In the genomic region with DNA sequence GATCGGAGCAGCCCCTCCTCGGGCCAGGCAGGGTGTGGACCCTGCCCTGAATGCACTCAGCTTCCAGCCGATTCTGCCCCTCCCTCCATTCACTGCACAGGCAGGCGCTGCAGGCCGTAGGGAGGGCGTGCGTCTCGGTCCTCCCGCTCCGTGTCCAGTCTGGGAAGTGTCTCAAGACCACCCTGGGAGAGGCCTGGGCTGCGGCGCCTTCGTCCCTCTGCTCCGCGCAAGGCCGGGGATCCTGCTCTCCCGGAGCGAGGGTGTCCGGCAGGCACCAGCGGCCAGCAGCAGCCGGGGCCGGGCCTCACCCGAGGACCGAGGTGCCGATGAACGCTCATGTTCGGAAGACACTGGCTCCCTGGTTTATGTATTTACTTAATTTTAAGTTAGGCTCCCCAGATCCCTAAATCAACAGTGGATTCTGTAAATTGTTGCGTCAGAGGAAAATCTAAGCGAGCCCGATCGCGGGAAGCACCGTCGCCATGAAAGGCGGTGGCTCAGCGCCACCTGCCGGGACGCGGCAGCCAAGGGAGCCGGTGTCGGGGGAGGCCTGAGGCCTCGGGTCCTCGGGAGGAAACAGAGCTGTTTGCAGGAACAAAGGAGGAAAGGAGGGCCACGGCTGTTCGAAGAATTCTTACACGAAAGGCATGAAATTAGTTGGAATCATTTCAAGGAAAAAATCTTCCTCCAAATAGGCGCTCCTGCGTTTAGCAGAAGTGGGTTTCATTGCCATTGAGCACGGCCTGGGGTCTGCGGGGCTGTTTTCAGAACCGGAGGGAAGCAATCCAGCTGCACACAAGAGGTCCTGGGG, we compare ENCODE assay signal across 9 cellular contexts.
A peak's percentile ranks its signal among the peaks of the same experiment; 100 is the strongest.
DNase-seq lines count a peak whose midpoint lies in the region; ATAC-seq and TF ChIP-seq lines count a peak whose summit lies in the region.
"Had no signal": no experiment of that assay in that cellular context is flagged by ENCODE, and none has a peak within 500 bp of the region (broad histone marks: within the 10 kb centered on the region; RNA-seq: fewer than 3 reads in every experiment).

No MANE protein-coding gene starts in this region.

- H3K27me3 ChIP-seq in breast epithelium: peaks cover 0 to 37% of the 10 kb centered on the region in 2 donors
- H3K27me3 ChIP-seq in skeletal muscle tissue (ENCODE audit: control insufficient read depth in 3 of 3, insufficient read depth in 3 of 3, low read length in 3 of 3): peaks cover 8 to 41% (median 40%) of the 10 kb centered on the region in 3 donors

- H3K9me3 ChIP-seq in breast epithelium: no peaks in the 10 kb centered on the region
- H3K9me3 ChIP-seq in skeletal muscle tissue (ENCODE audit: control insufficient read depth in 3 of 3, low read length in 3 of 3): no peaks in the 10 kb centered on the region

- H3K36me3 ChIP-seq in breast epithelium (no peaks in the 10 kb centered on the region), skeletal muscle tissue (ENCODE audit: control insufficient read depth in 3 of 3, insufficient read depth in 3 of 3, low read length in 3 of 3) (no peaks in the 10 kb centered on the region)

- H3K27ac ChIP-seq in breast epithelium: no peak overlapping the region
- no peak overlapping the region for H3K27ac ChIP-seq in skeletal muscle tissue (ENCODE audit: low read depth, low read length)

- peak; percentile 33 to 44 (median 35) for TF ChIP-seq CTCF in breast epithelium (IDR thresholded peaks at IDR 0.05)

- no peak for TF ChIP-seq POLR2A in breast epithelium (IDR thresholded peaks at IDR 0.05)

- intact Hi-C loops in breast epithelium (cut with DNase I; ENCODE audit: low total_unique reads): no loop called here

- H3K9ac ChIP-seq in skeletal muscle tissue (ENCODE audit: low read depth in 1 of 3, low read length in 3 of 3): peak overlapping the region in 2 of 3 donors; percentile 52 to 77

- H3K4me1 ChIP-seq in breast epithelium (no peaks in the 10 kb centered on the region), skeletal muscle tissue (ENCODE audit: control insufficient read depth in 3 of 3, insufficient read depth in 3 of 3, low read length in 3 of 3) (peaks cover 6 to 10% (median 10%) of the 10 kb centered on the region in 3 donors)

- peak; percentile 82 for DNase-seq in DMS 273 (lab: John Stamatoyannopoulos, UW; ENCODE audit: unreplicated experiment)
- no peak for DNase-seq in DMS 273 treated with DMSO at 0.1 percent for 48 hours (lab: John Stamatoyannopoulos, UW)
- peak; percentile 65 for DNase-seq in NCI-H2107 treated with DMSO at 0.1 percent for 48 hours (lab: John Stamatoyannopoulos, UW; ENCODE audit: unreplicated experiment)
- peak in 1 of 2 donors; percentile 19 for DNase-seq in breast epithelium (ENCODE audit: low spot score in 2 of 2)
- peak; percentile 83 for DNase-seq in inferior parietal cortex (ENCODE audit: extremely low spot score)
- DNase-seq: CD4-positive, CD25-positive, alpha-beta regulatory T cell had no signal

- H3K4me3 ChIP-seq in breast epithelium (peak overlapping the region; percentile 22 to 56 (median 38)), skeletal muscle tissue (ENCODE audit: low read length in 3 of 3) (peak overlapping the region; percentile 52 to 70 (median 66))

- ATAC-seq in HG03469 (IDR thresholded peaks at IDR 0.05; ENCODE audit: unreplicated experiment) (no peak), GM18909 (IDR thresholded peaks at IDR 0.05; ENCODE audit: poor library complexity, unreplicated experiment) (no peak)
